10 cellular contexts compared by ENCODE assay signal in the genomic region with DNA sequence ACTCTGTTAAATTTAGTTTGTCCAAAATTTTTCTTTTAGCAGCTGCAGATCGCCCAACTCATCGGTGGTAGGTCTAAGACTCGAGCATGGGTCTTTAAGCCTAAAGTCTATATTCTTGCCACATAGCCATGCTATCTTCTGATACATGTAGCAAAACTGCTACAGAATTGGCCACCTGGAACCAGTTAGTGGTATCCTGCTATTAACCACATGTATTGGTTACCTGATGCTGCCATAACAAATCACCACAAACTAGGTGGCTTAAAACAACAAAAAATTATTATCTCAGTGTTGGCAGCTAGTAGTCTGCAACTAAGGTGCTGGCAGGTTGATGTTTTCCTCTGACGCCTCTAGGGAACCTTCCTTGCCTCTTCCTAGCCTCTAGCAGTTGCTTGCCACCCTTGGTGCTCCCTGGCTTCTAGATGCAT.
DNase-seq lines count a peak whose midpoint lies in the region; ATAC-seq and FAIRE-seq lines count a peak whose summit lies in the region.
"Had no signal": no experiment of that assay in that cellular context is flagged by ENCODE, and none has a peak within 500 bp of the region (broad histone marks: within the 10 kb centered on the region; RNA-seq: fewer than 3 reads in every experiment).

No MANE protein-coding gene starts in this region.

- peak; percentile 59 for ATAC-seq in GM18519 (IDR thresholded peaks at IDR 0.05; ENCODE audit: low FRiP score, unreplicated experiment)
- peak; percentile 46 for ATAC-seq in HG02588 (IDR thresholded peaks at IDR 0.05; ENCODE audit: unreplicated experiment)
- ATAC-seq in naive B cell (ENCODE audit: low read depth in 2 of 2): peak; percentile 82

- peak overlapping the region; percentile 86 to 98 (median 94) for H3K27ac Mint-ChIP-seq in naive B cell

- no peaks in the 10 kb centered on the region for H3K9me3 Mint-ChIP-seq in naive B cell

- H3K36me3 Mint-ChIP-seq in naive B cell: no peaks in the 10 kb centered on the region

- peaks cover 16 to 27% (median 23%) of the 10 kb centered on the region in 3 donors for H3K4me1 Mint-ChIP-seq in naive B cell

- no peak for FAIRE-seq in RCC 7860 (lab: Jason Lieb, UNC)

- H3K4me3 Mint-ChIP-seq in naive B cell: peak overlapping the region; percentile 46 to 93 (median 82)

- DNase-seq in RCC 7860 (ENCODE audit: low spot score) (peak; percentile 66), naive B cell (peak; percentile 63), hypothalamus (lab: John Stamatoyannopoulos, UW) (no peak), HuH-7 (ENCODE audit: low spot score) (no peak), NCI-H748 treated with DMSO at 0.1 percent for 48 hours (lab: John Stamatoyannopoulos, UW) (no peak), OCI-M2 (lab: John Stamatoyannopoulos, UW; ENCODE audit: unreplicated experiment) (no peak)
- DNase-seq: NCI-H1105; stimulated activated CD4-positive, alpha-beta T cell treated with anti-CD3 and anti-CD28 coated beads, Interleukin-4, amount 100 ng/mL, for 4 hours had no signal

- H3K27me3 Mint-ChIP-seq in naive B cell: no peaks in the 10 kb centered on the region

Comparison
In these comparisons a context has a peak if more than half of its experiments do, and no peak if none do; other contexts are left out.
1. DNase-seq: peak in RCC 7860 (single experiment) and naive B cell (single experiment); none in hypothalamus (0 of 51), HuH-7 (single experiment), NCI-H748 treated with DMSO at 0.1 percent for 48 hours (single experiment) and OCI-M2 (single experiment).
2. Peak in every context shown above with its lines, with median percentiles within 50 percentile points of each other: ATAC-seq.